16 cellular contexts compared by ENCODE assay signal in genomic region chr14:57559561-57559960, GRCh38.
"Had no signal": no experiment of that assay in that cellular context is flagged by ENCODE, and none has a peak within 500 bp of the region (broad histone marks: within the 10 kb centered on the region; RNA-seq: fewer than 3 reads in every experiment).

No MANE protein-coding gene starts in this region.

- ATAC-seq: activated T-cell treated with anti-CD3 and anti-CD28 coated beads, Interleukin-2, amount 50 U/mL, for 4 hours; gastroesophageal sphincter; lower lobe of right lung; psoas muscle; upper lobe of right lung had no signal

- DNase-seq: activated CD4-positive, alpha-beta T cell treated with anti-CD3 and anti-CD28 coated beads, Interleukin-2, amount 50 U/mL, for 48 hours; activated CD4-positive, CD25-positive, alpha-beta regulatory T cell treated with anti-CD3 and anti-CD28 coated beads, Interleukin-2, amount 50 U/mL, for 72 hours; activated effector memory CD4-positive, alpha-beta T cell treated with anti-CD3 and anti-CD28 coated beads, Interleukin-2, amount 50 U/mL, for 16 hours; activated naive CD8-positive, alpha-beta T cell treated with anti-CD3 and anti-CD28 coated beads, Interleukin-2, amount 10 ng/mL, durations not matched to agents 7 days and 5 days; activated T-cell treated with anti-CD3 and anti-CD28 coated beads, Interleukin-2, amount 50 U/mL, for 4 hours; anterior cingulate cortex; effector CD4-positive, alpha-beta T cell; hippocampal formation; lower lobe of right lung; naive B cell; psoas muscle; stimulated activated CD4-positive, alpha-beta T cell treated with anti-CD3 and anti-CD28 coated beads, Interleukin-12 subunit alpha, Interleukin-12 subunit beta, amount 100 ng/mL, for 4 hours; stimulated activated CD4-positive, alpha-beta T cell treated with anti-CD3 and anti-CD28 coated beads, Interleukin-2, amount 100 ng/mL, for 48 hours; stimulated activated naive CD4-positive, alpha-beta T cell treated with Interleukin-2 at 50 U/mL for 16 hours; upper lobe of right lung had no signal

- H3K9me3 Mint-ChIP-seq: activated naive CD8-positive, alpha-beta T cell treated with anti-CD3 and anti-CD28 coated beads, Interleukin-2, amount 10 ng/mL, durations not matched to agents 7 days and 5 days had no signal

- H3K4me1 Mint-ChIP-seq: activated naive CD8-positive, alpha-beta T cell treated with anti-CD3 and anti-CD28 coated beads, Interleukin-2, amount 10 ng/mL, durations not matched to agents 7 days and 5 days; naive B cell had no signal

- H3K36me3 Mint-ChIP-seq: activated naive CD8-positive, alpha-beta T cell treated with anti-CD3 and anti-CD28 coated beads, Interleukin-2, amount 10 ng/mL, durations not matched to agents 7 days and 5 days; naive B cell had no signal

- H3K4me3 Mint-ChIP-seq: activated naive CD8-positive, alpha-beta T cell treated with anti-CD3 and anti-CD28 coated beads, Interleukin-2, amount 10 ng/mL, durations not matched to agents 7 days and 5 days; activated T-cell treated with anti-CD3 and anti-CD28 coated beads, Interleukin-2, amount 50 U/mL, for 4 hours; naive B cell had no signal

- H3K27ac Mint-ChIP-seq: activated naive CD8-positive, alpha-beta T cell treated with anti-CD3 and anti-CD28 coated beads, Interleukin-2, amount 10 ng/mL, durations not matched to agents 7 days and 5 days; naive B cell had no signal
